In the genomic region with DNA sequence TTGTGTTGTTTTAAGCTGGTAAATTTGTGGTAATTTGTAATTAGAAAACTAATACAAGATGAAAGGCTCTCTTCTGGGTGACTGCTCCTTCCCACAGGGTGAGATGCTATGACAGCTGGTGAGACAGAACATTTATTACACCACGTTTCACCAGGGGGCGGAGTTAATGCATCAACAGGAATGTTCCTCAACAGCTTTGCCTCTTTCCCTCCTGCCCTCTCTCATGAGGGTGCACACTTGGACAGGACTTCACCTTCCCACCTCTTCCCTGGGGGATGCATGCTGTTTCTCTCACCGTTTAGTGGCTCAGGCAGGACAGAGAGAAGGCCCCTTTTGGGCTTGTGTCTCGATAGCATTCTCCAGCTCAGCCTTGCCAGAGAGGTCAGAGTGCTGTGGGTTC, we compare ENCODE assay signal across 1 cellular context.
TF ChIP-seq lines count a peak whose summit lies in the region.

No MANE protein-coding gene starts in this region.

TF ChIP-seq in GM12878, 131 proteins besides CTCF, POLR2A, EP300 and RAD21:
- TF ChIP-seq HDGF (IDR thresholded peaks at IDR 0.05) (no peak), YY1 (IDR thresholded peaks at IDR 0.05; ENCODE audit: low read depth, low read length) (no peak)
- TF ChIP-seq, protein P1, sequence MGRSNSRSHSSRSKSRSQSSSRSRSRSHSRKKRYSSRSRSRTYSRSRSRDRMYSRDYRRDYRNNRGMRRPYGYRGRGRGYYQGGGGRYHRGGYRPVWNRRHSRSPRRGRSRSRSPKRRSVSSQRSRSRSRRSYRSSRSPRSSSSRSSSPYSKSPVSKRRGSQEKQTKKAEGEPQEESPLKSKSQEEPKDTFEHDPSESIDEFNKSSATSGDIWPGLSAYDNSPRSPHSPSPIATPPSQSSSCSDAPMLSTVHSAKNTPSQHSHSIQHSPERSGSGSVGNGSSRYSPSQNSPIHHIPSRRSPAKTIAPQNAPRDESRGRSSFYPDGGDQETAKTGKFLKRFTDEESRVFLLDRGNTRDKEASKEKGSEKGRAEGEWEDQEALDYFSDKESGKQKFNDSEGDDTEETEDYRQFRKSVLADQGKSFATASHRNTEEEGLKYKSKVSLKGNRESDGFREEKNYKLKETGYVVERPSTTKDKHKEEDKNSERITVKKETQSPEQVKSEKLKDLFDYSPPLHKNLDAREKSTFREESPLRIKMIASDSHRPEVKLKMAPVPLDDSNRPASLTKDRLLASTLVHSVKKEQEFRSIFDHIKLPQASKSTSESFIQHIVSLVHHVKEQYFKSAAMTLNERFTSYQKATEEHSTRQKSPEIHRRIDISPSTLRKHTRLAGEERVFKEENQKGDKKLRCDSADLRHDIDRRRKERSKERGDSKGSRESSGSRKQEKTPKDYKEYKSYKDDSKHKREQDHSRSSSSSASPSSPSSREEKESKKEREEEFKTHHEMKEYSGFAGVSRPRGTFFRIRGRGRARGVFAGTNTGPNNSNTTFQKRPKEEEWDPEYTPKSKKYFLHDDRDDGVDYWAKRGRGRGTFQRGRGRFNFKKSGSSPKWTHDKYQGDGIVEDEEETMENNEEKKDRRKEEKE (IDR thresholded peaks at IDR 0.05) = no peak
